In the genomic region with DNA sequence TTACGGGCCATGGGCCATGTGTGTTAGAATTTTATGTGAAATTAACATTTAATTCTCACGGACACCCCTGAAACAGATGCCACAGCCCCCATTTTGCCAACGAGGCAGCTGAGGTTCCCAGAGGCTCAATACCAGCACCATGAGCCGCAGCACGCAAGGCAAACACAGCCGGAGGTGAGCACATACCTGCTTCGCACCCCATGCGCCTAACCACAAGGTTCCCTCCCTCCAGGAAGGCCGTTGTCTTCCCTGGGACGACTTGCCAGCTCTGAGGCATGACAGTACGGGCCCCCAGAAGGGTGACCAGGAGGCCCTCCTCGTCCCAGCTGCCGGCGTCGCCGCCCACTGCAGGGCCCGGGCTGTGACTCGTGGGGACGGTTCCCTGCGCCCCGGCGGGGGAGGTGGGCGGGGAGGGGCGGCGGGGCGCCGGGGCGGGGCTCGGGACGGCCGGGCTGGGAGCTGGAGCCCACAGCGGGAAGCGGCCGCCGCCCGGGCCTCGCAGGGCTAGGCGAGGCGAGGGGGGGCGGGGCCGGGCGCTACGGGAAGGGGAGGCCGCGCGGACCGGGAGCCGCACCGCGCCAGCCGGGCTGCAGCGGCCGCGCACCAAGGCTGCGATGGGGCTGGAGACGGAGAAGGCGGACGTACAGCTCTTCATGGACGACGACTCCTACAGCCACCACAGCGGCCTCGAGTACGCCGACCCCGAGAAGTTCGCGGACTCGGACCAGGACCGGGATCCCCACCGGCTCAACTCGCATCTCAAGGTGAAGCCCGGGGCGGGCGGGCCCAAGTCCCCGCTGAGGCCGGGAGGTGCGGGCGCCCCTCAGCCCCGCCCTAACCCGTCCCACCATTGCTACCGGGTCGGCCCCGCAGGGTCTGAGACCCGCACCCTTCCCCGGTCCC, we compare ENCODE assay signal across 1 cellular context.
TF ChIP-seq lines count a peak whose summit lies in the region.

A gene with protein sequence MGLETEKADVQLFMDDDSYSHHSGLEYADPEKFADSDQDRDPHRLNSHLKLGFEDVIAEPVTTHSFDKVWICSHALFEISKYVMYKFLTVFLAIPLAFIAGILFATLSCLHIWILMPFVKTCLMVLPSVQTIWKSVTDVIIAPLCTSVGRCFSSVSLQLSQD (plus strand): TSS at position 571 of the 903 bp plus-strand sequence. CDS start 44 bp downstream, at position 615.

TF ChIP-seq in K562, 482 proteins besides CTCF, POLR2A, EP300 and RAD21 (continued from another document and continues in another):
- TF ChIP-seq CBX8 (IDR thresholded peaks at IDR 0.05; ENCODE audit: borderline replicate concordance, extremely low read depth, low read depth, low read length, poor library complexity, severe bottlenecking) (no peak), ZNF224 (CRISPR knock-in tag; IDR thresholded peaks at IDR 0.05) (no peak), ZNF445 (CRISPR knock-in tag; IDR thresholded peaks at IDR 0.05; ENCODE audit: low read depth) (no peak), SPI1 (IDR thresholded peaks at IDR 0.05; ENCODE audit: borderline replicate concordance, low read depth, low read length) (no peak), THAP12 (CRISPR knock-in tag; IDR thresholded peaks at IDR 0.05) (peak; percentile 77), MTA3 (IDR thresholded peaks at IDR 0.05; ENCODE audit: borderline replicate concordance) (no peak), ZNF431 (CRISPR knock-in tag; IDR thresholded peaks at IDR 0.05) (no peak), TEAD4 (IDR thresholded peaks at IDR 0.05; ENCODE audit: low read length) (peak; percentile 13; the same call in 1 of the 2 replicates), TEAD4 (CRISPR knock-in tag; IDR thresholded peaks at IDR 0.05; ENCODE audit: borderline replicate concordance) (no peak), GABPB1 (CRISPR knock-in tag; IDR thresholded peaks at IDR 0.05) (peak; percentile 2; the same call in 1 of the 2 replicates), ZNF507 (tag; conservative IDR thresholded peaks at IDR 0.05) (no peak), HSF4 (CRISPR knock-in tag; IDR thresholded peaks at IDR 0.05; ENCODE audit: borderline replicate concordance) (peak; percentile 34; the same call in 1 of the 2 replicates), HMGXB4 (CRISPR knock-in tag; IDR thresholded peaks at IDR 0.05) (no peak), ZNF592 (IDR thresholded peaks at IDR 0.05) (0 out of 2 replicates have a peak, but pooled peaks have one; percentile 59), SREBF2 (CRISPR knock-in tag; IDR thresholded peaks at IDR 0.05) (no peak), PRMT5 (CRISPR knock-in tag; IDR thresholded peaks at IDR 0.05) (no peak), TEAD1 (CRISPR knock-in tag; IDR thresholded peaks at IDR 0.05) (peak in 1 of 2 experiments; percentile 58; a peak in 1 of 4 replicates), CXXC5 (CRISPR knock-in tag; IDR thresholded peaks at IDR 0.05) (peak; percentile 84), SMARCE1 (IDR thresholded peaks at IDR 0.05) (no peak), NELFE (IDR thresholded peaks at IDR 0.05; ENCODE audit: insufficient read depth, insufficient read length) (no peak), SMARCA4 (IDR thresholded peaks at IDR 0.05) (no peak), POLR2G (IDR thresholded peaks at IDR 0.05; ENCODE audit: low read depth, low read length) (peak; percentile 84), ZNF354B (CRISPR knock-in tag; IDR thresholded peaks at IDR 0.05) (no peak), PYGO2 (tag; IDR thresholded peaks at IDR 0.05) (no peak), ZNF785 (CRISPR knock-in tag; IDR thresholded peaks at IDR 0.05) (no peak), ZNF277 (CRISPR knock-in tag; IDR thresholded peaks at IDR 0.05; ENCODE audit: borderline replicate concordance) (no peak), RNF219 (CRISPR knock-in tag; IDR thresholded peaks at IDR 0.05) (no peak), HBP1 (CRISPR knock-in tag; IDR thresholded peaks at IDR 0.05) (no peak), SMARCB1 (IDR thresholded peaks at IDR 0.05; ENCODE audit: insufficient read length, low read depth) (no peak), PHB2 (IDR thresholded peaks at IDR 0.05; ENCODE audit: low read depth) (no peak)
- TF ChIP-seq, protein P1, sequence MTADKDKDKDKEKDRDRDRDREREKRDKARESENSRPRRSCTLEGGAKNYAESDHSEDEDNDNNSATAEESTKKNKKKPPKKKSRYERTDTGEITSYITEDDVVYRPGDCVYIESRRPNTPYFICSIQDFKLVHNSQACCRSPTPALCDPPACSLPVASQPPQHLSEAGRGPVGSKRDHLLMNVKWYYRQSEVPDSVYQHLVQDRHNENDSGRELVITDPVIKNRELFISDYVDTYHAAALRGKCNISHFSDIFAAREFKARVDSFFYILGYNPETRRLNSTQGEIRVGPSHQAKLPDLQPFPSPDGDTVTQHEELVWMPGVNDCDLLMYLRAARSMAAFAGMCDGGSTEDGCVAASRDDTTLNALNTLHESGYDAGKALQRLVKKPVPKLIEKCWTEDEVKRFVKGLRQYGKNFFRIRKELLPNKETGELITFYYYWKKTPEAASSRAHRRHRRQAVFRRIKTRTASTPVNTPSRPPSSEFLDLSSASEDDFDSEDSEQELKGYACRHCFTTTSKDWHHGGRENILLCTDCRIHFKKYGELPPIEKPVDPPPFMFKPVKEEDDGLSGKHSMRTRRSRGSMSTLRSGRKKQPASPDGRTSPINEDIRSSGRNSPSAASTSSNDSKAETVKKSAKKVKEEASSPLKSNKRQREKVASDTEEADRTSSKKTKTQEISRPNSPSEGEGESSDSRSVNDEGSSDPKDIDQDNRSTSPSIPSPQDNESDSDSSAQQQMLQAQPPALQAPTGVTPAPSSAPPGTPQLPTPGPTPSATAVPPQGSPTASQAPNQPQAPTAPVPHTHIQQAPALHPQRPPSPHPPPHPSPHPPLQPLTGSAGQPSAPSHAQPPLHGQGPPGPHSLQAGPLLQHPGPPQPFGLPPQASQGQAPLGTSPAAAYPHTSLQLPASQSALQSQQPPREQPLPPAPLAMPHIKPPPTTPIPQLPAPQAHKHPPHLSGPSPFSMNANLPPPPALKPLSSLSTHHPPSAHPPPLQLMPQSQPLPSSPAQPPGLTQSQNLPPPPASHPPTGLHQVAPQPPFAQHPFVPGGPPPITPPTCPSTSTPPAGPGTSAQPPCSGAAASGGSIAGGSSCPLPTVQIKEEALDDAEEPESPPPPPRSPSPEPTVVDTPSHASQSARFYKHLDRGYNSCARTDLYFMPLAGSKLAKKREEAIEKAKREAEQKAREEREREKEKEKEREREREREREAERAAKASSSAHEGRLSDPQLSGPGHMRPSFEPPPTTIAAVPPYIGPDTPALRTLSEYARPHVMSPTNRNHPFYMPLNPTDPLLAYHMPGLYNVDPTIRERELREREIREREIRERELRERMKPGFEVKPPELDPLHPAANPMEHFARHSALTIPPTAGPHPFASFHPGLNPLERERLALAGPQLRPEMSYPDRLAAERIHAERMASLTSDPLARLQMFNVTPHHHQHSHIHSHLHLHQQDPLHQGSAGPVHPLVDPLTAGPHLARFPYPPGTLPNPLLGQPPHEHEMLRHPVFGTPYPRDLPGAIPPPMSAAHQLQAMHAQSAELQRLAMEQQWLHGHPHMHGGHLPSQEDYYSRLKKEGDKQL (CRISPR knock-in tag; IDR thresholded peaks at IDR 0.05; ENCODE audit: borderline replicate concordance), result no peak
- TF ChIP-seq, protein P2, sequence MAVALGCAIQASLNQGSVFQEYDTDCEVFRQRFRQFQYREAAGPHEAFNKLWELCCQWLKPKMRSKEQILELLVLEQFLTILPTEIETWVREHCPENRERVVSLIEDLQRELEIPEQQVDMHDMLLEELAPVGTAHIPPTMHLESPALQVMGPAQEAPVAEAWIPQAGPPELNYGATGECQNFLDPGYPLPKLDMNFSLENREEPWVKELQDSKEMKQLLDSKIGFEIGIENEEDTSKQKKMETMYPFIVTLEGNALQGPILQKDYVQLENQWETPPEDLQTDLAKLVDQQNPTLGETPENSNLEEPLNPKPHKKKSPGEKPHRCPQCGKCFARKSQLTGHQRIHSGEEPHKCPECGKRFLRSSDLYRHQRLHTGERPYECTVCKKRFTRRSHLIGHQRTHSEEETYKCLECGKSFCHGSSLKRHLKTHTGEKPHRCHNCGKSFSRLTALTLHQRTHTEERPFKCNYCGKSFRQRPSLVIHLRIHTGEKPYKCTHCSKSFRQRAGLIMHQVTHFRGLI (CRISPR knock-in tag; IDR thresholded peaks at IDR 0.05), result no peak
